17 cellular contexts compared by ENCODE assay signal in genomic region chr1:38541223-38541622, GRCh38.
A peak's percentile ranks its signal among the peaks of the same experiment; 100 is the strongest.
DNase-seq lines count a peak whose midpoint lies in the region; ATAC-seq, FAIRE-seq and TF ChIP-seq lines count a peak whose summit lies in the region.
"Had no signal": no experiment of that assay in that cellular context is flagged by ENCODE, and none has a peak within 500 bp of the region (broad histone marks: within the 10 kb centered on the region; RNA-seq: fewer than 3 reads in every experiment).

No MANE protein-coding gene starts in this region.

- H3K36me3 ChIP-seq in A673 (ENCODE audit: insufficient read depth, low read length, poor library complexity, severe bottlenecking): no peaks in the 10 kb centered on the region
- H3K36me3 ChIP-seq in GM12878 (ENCODE audit: control insufficient read depth in 2 of 2, insufficient read depth in 2 of 2, low read length in 1 of 2): no peaks in the 10 kb centered on the region
- H3K36me3 ChIP-seq: BE2C had no signal

- SMC1A ChIA-PET in GM12878 (lab: Charles Lee; ENCODE audit: uncharacterized antibody, unreplicated experiment): interaction anchor here (0.7 to 1.5 kb wide), 9 partner anchors 10 to 278 kb away, joined by 3 to 5 read pairs (median 3); no protein-coding TSS in a partner anchor

- no peak overlapping the region for H3K9ac ChIP-seq in GM12878 (ENCODE audit: control insufficient read depth, insufficient read depth, low read length)

- no peak for TF ChIP-seq POLR2A in GM12878 (IDR thresholded peaks at IDR 0.05; ENCODE audit: low read depth, low read length)

- CTCF ChIA-PET in A673 (lab: Charles Lee) (no interaction called here), GM12878 (lab: Yijun Ruan, JAX) (interaction anchor here (1.1 to 1.6 kb wide), 5 partner anchors 14 to 46 kb away, joined by 3 to 5 read pairs (median 3); no protein-coding TSS in a partner anchor)

- BruUV-seq in A673 (replicated peaks; lab: Mats Ljungman, UMichigan) (no TSS peak), GM12878 (replicated peaks; lab: Mats Ljungman, UMichigan) (no TSS peak)

- H3K27ac ChIP-seq in A673 (ENCODE audit: low read depth, low read length, poor library complexity, severe bottlenecking) (no peak overlapping the region), GM12878 (ENCODE audit: control insufficient read depth, insufficient read depth) (peak overlapping the region; percentile 7; the same call in 1 of the 2 replicates)

- POLR2A ChIA-PET in A673 (lab: Charles Lee; ENCODE audit: low non-redundant PET) (no interaction called here), GM12878 (lab: Charles Lee) (no interaction called here)

- WGBS in GM12878 (ENCODE audit: insufficient coverage, insufficient replicate concordance, low lambda C conversion rate, missing lambda C conversion rate): 54% methylated on average over 4 of the region's 4 CpGs

- H3K4me1 ChIP-seq in A673 (ENCODE audit: insufficient read depth, low read length, poor library complexity, severe bottlenecking): peaks cover 30% of the 10 kb centered on the region
- peaks cover 8% of the 10 kb centered on the region for H3K4me1 ChIP-seq in GM12878 (ENCODE audit: control insufficient read depth, insufficient read depth, low read length)
- H3K4me1 ChIP-seq: BE2C had no signal

- intact Hi-C loops in A673 (cut with micrococcal nuclease; ENCODE audit: unreplicated experiment) (no loop called here), GM12878 (cut with micrococcal nuclease; ENCODE audit: unreplicated experiment) (no loop called here)

- ATAC-seq in GM12878 (no peak), HG02884 (IDR thresholded peaks at IDR 0.05; ENCODE audit: unreplicated experiment) (no peak), GM21526 (IDR thresholded peaks at IDR 0.05; ENCODE audit: low FRiP score, unreplicated experiment) (no peak)
- ATAC-seq: SK-N-SH treated with all-trans-retinoic acid at 6 μM for 48 hours had no signal

- in situ Hi-C loops in GM12878 (cut with MboI): no loop called here

- no peaks in the 10 kb centered on the region for H4K20me1 ChIP-seq in GM12878 (ENCODE audit: control insufficient read depth, insufficient read depth)

- no peak for TF ChIP-seq EP300 in GM12878 (IDR thresholded peaks at IDR 0.05; ENCODE audit: borderline replicate concordance in 1 of 2, control insufficient read depth in 1 of 2, low read depth in 2 of 2, low read length in 2 of 2)

- DNase-seq in A673 (ENCODE audit: low spot score) (peak; percentile 58), H4 (ENCODE audit: low spot score) (peak; percentile 24), GM12878 (ENCODE audit: low read depth, low spot score) (no peak), kidney glomerular epithelial cell (lab: John Stamatoyannopoulos, UW) (peak; percentile 36), occipital lobe (lab: John Stamatoyannopoulos, UW) (no peak), DMS153 treated with DMSO at 0.1 percent for 48 hours (lab: John Stamatoyannopoulos, UW; ENCODE audit: unreplicated experiment) (no peak)
- DNase-seq: BE2C; CD4-positive, alpha-beta memory T cell; KBM-7; NCI-H1092 treated with DMSO at 0.1 percent for 48 hours; NCI-H1694; NCI-H774; Right ventricle myocardium superior had no signal

- no peaks in the 10 kb centered on the region for H3K79me2 ChIP-seq in GM12878 (ENCODE audit: control insufficient read depth, insufficient read depth, low read length)

- H3K27me3 ChIP-seq in A673 (replicated peaks; ENCODE audit: insufficient read depth, low read depth, low read length, poor library complexity) (no peaks in the 10 kb centered on the region), GM12878 (replicated peaks in 1 of 2; ENCODE audit: control insufficient read depth in 2 of 2, insufficient read depth in 2 of 2, low read length in 1 of 2) (no peaks in the 10 kb centered on the region)
- H3K27me3 ChIP-seq: BE2C had no signal

- H3K4me2 ChIP-seq in GM12878 (ENCODE audit: control insufficient read depth, insufficient read depth): no peak overlapping the region

- no peak overlapping the region for H3K4me3 ChIP-seq in A673 (ENCODE audit: low read depth, low read length, poor library complexity, severe bottlenecking)
- H3K4me3 ChIP-seq in GM12878: no peak overlapping the region

- H2AFZ ChIP-seq in GM12878 (ENCODE audit: control insufficient read depth, low read depth, low read length): peak overlapping the region; percentile 23

- TF ChIP-seq CTCF in A673 (conservative IDR thresholded peaks at IDR 0.05; ENCODE audit: low read depth, low read length) (no peak), GM12878 (IDR thresholded peaks at IDR 0.05 in 2 of 3, conservative IDR thresholded peaks at IDR 0.05 in 1 of 3; ENCODE audit: control insufficient read depth in 2 of 3, extremely low read depth in 1 of 3, insufficient read depth in 1 of 3, low read depth in 3 of 3, low read length in 3 of 3) (no peak)

- RAD21 ChIA-PET in GM12878 (lab: Charles Lee; ENCODE audit: unreplicated experiment): interaction anchor here (0.5 to 2.0 kb wide), 3 partner anchors 16 to 582 kb away, joined by 3 to 4 read pairs (median 4); no protein-coding TSS in a partner anchor

- H3K9me3 ChIP-seq in A673 (ENCODE audit: low read depth, low read length, poor library complexity, severe bottlenecking): no peaks in the 10 kb centered on the region
- no peaks in the 10 kb centered on the region for H3K9me3 ChIP-seq in GM12878 (replicated peaks; ENCODE audit: control insufficient read depth, insufficient read depth, low read length)
- H3K9me3 ChIP-seq: BE2C had no signal

- FAIRE-seq in GM12878 (lab: Jason Lieb, UNC): no peak
- FAIRE-seq: HTR-8/SVneo had no signal

- TF ChIP-seq RAD21 in GM12878 (IDR thresholded peaks at IDR 0.05; ENCODE audit: insufficient read depth, low read depth, low read length): no peak

TF ChIP-seq in GM12878, 131 proteins besides CTCF, POLR2A, EP300 and RAD21:
- TF ChIP-seq SUPT20H (IDR thresholded peaks at IDR 0.05; ENCODE audit: borderline replicate concordance, control insufficient read depth, low read depth, low read length): no peak
- TF ChIP-seq ZNF274 (IDR thresholded peaks at IDR 0.05; ENCODE audit: insufficient read depth, insufficient read length): no peak
- no peak for TF ChIP-seq BMI1 (IDR thresholded peaks at IDR 0.05; ENCODE audit: borderline replicate concordance)
- TF ChIP-seq, protein P1, sequence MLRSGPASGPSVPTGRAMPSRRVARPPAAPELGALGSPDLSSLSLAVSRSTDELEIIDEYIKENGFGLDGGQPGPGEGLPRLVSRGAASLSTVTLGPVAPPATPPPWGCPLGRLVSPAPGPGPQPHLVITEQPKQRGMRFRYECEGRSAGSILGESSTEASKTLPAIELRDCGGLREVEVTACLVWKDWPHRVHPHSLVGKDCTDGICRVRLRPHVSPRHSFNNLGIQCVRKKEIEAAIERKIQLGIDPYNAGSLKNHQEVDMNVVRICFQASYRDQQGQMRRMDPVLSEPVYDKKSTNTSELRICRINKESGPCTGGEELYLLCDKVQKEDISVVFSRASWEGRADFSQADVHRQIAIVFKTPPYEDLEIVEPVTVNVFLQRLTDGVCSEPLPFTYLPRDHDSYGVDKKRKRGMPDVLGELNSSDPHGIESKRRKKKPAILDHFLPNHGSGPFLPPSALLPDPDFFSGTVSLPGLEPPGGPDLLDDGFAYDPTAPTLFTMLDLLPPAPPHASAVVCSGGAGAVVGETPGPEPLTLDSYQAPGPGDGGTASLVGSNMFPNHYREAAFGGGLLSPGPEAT (IDR thresholded peaks at IDR 0.05; ENCODE audit: low read depth): no peak
- no peak for TF ChIP-seq CBX5 (IDR thresholded peaks at IDR 0.05; ENCODE audit: low read depth)

Comparison
In these comparisons a context has a peak if more than half of its experiments do, and no peak if none do; other contexts are left out.
1. DNase-seq: peak in A673 (single experiment), H4 (single experiment) and kidney glomerular epithelial cell (single experiment); none in GM12878 (single experiment), occipital lobe (single experiment) and DMS153 treated with DMSO at 0.1 percent for 48 hours (single experiment).